8 cellular contexts compared by ENCODE assay signal in the genomic region with DNA sequence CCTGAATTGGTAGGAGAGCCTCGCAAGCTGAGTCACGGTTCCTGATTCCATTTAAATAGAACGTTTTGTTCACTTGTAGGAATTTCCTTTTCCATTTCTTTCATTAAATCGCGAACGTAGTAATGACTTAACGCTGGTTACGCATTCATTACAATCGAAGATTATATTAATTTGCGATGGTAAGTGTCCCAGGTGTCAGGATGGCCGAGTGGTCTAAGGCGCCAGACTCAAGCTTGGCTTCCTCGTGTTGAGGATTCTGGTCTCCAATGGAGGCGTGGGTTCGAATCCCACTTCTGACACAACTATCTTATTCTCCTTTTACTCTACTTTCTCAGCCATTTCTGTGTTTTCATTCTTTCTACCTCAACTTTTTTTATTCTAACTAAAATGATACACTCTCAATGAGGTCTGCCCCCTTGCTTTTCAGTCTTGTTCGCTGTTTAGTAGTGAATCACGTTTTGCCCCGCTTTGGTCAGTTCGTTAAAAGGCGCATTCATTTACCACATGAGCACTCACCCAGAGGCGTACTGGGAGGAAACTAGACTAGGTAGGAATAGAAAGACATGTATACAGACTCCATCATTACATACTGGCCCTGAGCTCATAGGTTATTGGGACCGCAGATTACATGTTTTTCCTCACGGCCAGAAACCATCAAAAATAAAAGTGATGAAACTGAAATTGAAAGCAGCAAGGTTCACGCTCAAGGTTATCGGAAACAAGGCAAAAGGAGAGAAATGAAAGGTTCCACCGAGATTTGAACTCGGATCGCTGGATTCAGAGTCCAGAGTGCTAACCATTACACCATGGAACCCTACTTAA. TPM values are rescaled to one million over a fixed set of nuclear protein-coding genes. Genes with fewer than 3 reads are reported as not detected.
A peak's percentile ranks its signal among the peaks of the same experiment; 100 is the strongest.
DNase-seq lines count a peak whose midpoint lies in the region; ATAC-seq, FAIRE-seq and TF ChIP-seq lines count a peak whose summit lies in the region.

No MANE protein-coding gene starts in this region.

- TF ChIP-seq CTCF in GM10248 (IDR thresholded peaks at IDR 0.05; ENCODE audit: control extremely low read depth, extremely low read depth, low read depth, missing control alignments) (no peak), astrocyte (IDR thresholded peaks at IDR 0.05; ENCODE audit: insufficient read depth, low read depth, low read length) (no peak)

- no peaks in the 10 kb centered on the region for H4K20me1 ChIP-seq in astrocyte (ENCODE audit: insufficient read depth, low read length)

- H3K9me3 Mint-ChIP-seq in astrocyte (ENCODE audit: unreplicated experiment): no peaks in the 10 kb centered on the region

- ATAC-seq in HG02759 (IDR thresholded peaks at IDR 0.05; ENCODE audit: unreplicated experiment) (peak; percentile 69), T-helper 17 cell (peak; percentile 74)

- peaks cover 37% of the 10 kb centered on the region for H3K4me1 Mint-ChIP-seq in T-helper 17 cell
- no peaks in the 10 kb centered on the region for H3K4me1 Mint-ChIP-seq in astrocyte (ENCODE audit: low read depth, unreplicated experiment)

- H3K27ac ChIP-seq in astrocyte (ENCODE audit: low read depth, low read length) (peak overlapping the region; percentile 66), rectal smooth muscle tissue (ENCODE audit: low read depth, low read length) (peak overlapping the region; percentile 61)

- H3K4me3 ChIP-seq in astrocyte (ENCODE audit: insufficient read depth, low read depth, low read length): peak overlapping the region; percentile 86
- peak overlapping the region; percentile 74 for H3K4me3 ChIP-seq in rectal smooth muscle tissue (ENCODE audit: low read length)

- no peaks in the 10 kb centered on the region for H3K27me3 Mint-ChIP-seq in T-helper 17 cell
- no peaks in the 10 kb centered on the region for H3K27me3 Mint-ChIP-seq in astrocyte (ENCODE audit: low read depth, unreplicated experiment)

- no peaks in the 10 kb centered on the region for H3K79me2 ChIP-seq in astrocyte (ENCODE audit: insufficient read depth, low read length)

- POLR2A ChIA-PET in GM10248 (lab: Yijun Ruan, JAX): no interaction called here

- H3K4me2 ChIP-seq in astrocyte (ENCODE audit: low read length): peak overlapping the region; percentile 92

- FAIRE-seq in astrocyte (lab: Jason Lieb, UNC): no peak

- H3K9me3 ChIP-seq in T-helper 17 cell (ENCODE audit: control insufficient read depth, low read length, poor library complexity, severe bottlenecking) (no peaks in the 10 kb centered on the region), astrocyte (ENCODE audit: insufficient read depth, low read depth, low read length) (no peaks in the 10 kb centered on the region)

- peak overlapping the region; percentile 84 for H2AFZ ChIP-seq in astrocyte (ENCODE audit: low read depth, low read length)

- H3K9ac ChIP-seq in astrocyte (ENCODE audit: low read length): peak overlapping the region; percentile 84
- H3K9ac ChIP-seq in rectal smooth muscle tissue (ENCODE audit: low read length): no peak overlapping the region

- H3K36me3 ChIP-seq in astrocyte (ENCODE audit: insufficient read depth, low read length): no peaks in the 10 kb centered on the region
- H3K36me3 ChIP-seq in rectal smooth muscle tissue (ENCODE audit: control insufficient read depth, insufficient read depth, low read length): no peaks in the 10 kb centered on the region

- H3K27ac Mint-ChIP-seq in T-helper 17 cell: peak overlapping the region; percentile 95
- peak overlapping the region; percentile 89 for H3K27ac Mint-ChIP-seq in astrocyte (ENCODE audit: unreplicated experiment)

- CTCF ChIA-PET in GM10248 (lab: Yijun Ruan, JAX): interaction anchor here (1.0 to 2.7 kb wide), 4 partner anchors 22 to 103 kb away, joined by 3 to 10 read pairs (median 3); no protein-coding TSS in a partner anchor

- H3K4me3 Mint-ChIP-seq in T-helper 17 cell (peak overlapping the region; percentile 91), astrocyte (ENCODE audit: unreplicated experiment) (peak overlapping the region; percentile 90)

- H3K36me3 Mint-ChIP-seq in T-helper 17 cell (ENCODE audit: low read depth) (peaks cover 3% of the 10 kb centered on the region), astrocyte (ENCODE audit: low read depth, unreplicated experiment) (no peaks in the 10 kb centered on the region)

- H3K27me3 ChIP-seq in astrocyte (ENCODE audit: insufficient read depth, low read length) (no peaks in the 10 kb centered on the region), rectal smooth muscle tissue (ENCODE audit: control insufficient read depth, insufficient read depth, low read length) (no peaks in the 10 kb centered on the region)

- DNase-seq in GM10248 (ENCODE audit: extremely low spot score) (peak; percentile 39), NCI-H146 (lab: John Stamatoyannopoulos, UW) (peak; percentile 82), T-helper 17 cell (peak in 2 of 3 donors; percentile 52 to 53), astrocyte (ENCODE audit: low read depth) (peak; percentile 71), hepatic stellate cell (ENCODE audit: low spot score) (peak; percentile 44), cortex of kidney (lab: John Stamatoyannopoulos, UW) (no peak)

- H3K4me1 ChIP-seq in astrocyte (ENCODE audit: insufficient read depth, low read length) (no peaks in the 10 kb centered on the region), rectal smooth muscle tissue (ENCODE audit: control insufficient read depth, insufficient read depth, low read length) (no peaks in the 10 kb centered on the region)

RNA-seq across cellular contexts. Expression of a gene that starts 17.3 kb away (rescaled TPM):
- total RNA-seq in T-helper 17 cell (10 to 100 TPM; 21.9 to 22.0 TPM), astrocyte (50.8 and 54.5 TPM in 2 replicates)
